ENCODE assay signal across 25 cellular contexts in the genomic region with DNA sequence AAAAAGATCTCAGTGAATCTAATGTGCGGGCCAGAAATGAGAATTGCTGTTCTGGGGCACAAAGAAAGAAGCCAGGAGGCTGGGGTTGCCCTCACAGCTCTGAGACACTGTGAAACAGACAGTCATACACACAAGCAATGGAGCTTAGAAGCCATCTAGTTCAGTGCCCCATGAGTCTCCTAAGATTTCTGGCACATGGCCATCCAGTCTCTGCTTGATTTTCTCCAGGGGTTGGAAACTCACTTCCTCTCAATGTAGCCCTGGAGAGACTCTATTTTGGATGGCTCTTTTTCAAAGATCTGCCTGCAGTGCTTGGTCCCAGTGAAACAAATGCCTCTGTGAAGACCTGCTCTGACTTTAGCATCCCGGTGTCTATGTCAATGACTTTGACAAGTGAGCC. TPM values are rescaled to one million over a fixed set of nuclear protein-coding genes. Genes with fewer than 3 reads are reported as not detected.
A peak's percentile ranks its signal among the peaks of the same experiment; 100 is the strongest.
DNase-seq lines count a peak whose midpoint lies in the region; ATAC-seq, FAIRE-seq and TF ChIP-seq lines count a peak whose summit lies in the region.
"Had no signal": no experiment of that assay in that cellular context is flagged by ENCODE, and none has a peak within 500 bp of the region (broad histone marks: within the 10 kb centered on the region; RNA-seq: fewer than 3 reads in every experiment).

No MANE protein-coding gene starts in this region.

- H3K27me3 ChIP-seq in left ventricle myocardium inferior (ENCODE audit: low read depth) (no peaks in the 10 kb centered on the region), endothelial cell of umbilical vein (ENCODE audit: control insufficient read depth in 2 of 2, insufficient read depth in 2 of 2, low read length in 2 of 2) (peaks cover 0 to 1% of the 10 kb centered on the region in 2 experiments)
- H3K27me3 ChIP-seq: Peyer's patch had no signal

- intact Hi-C loops in Right ventricle myocardium inferior (cut with DNase I): no loop called here
- intact Hi-C loops in left ventricle myocardium inferior (cut with micrococcal nuclease): no loop called here
- intact Hi-C loops in endothelial cell of umbilical vein (cut with micrococcal nuclease): no loop called here

- TF ChIP-seq CTCF in left ventricle myocardium inferior (IDR thresholded peaks at IDR 0.05; ENCODE audit: borderline replicate concordance) (no peak), endothelial cell of umbilical vein (IDR thresholded peaks at IDR 0.05; ENCODE audit: extremely low read depth in 1 of 2, insufficient read depth in 1 of 2, low read depth in 1 of 2, low read length in 2 of 2) (no peak)

- H3K79me2 ChIP-seq in endothelial cell of umbilical vein (ENCODE audit: control insufficient read depth, insufficient read depth, low read length): no peaks in the 10 kb centered on the region

- H3K4me1 ChIP-seq in left ventricle myocardium inferior: peaks cover 52% of the 10 kb centered on the region
- peaks cover 9% of the 10 kb centered on the region for H3K4me1 ChIP-seq in endothelial cell of umbilical vein (ENCODE audit: control insufficient read depth, extremely low read depth, insufficient read depth, low read length)
- H3K4me1 ChIP-seq: Peyer's patch had no signal

- POLR2A ChIA-PET in endothelial cell of umbilical vein (lab: Charles Lee): no interaction called here

- FAIRE-seq in endothelial cell of umbilical vein (lab: Jason Lieb, UNC): peak; percentile 60
- FAIRE-seq: GM19239, HepG2 had no signal

- no TSS peak for BruUV-seq in endothelial cell of umbilical vein (replicated peaks; lab: Mats Ljungman, UMichigan)

- H2AFZ ChIP-seq in endothelial cell of umbilical vein (ENCODE audit: low read depth, low read length): no peak overlapping the region

- no peak overlapping the region for H3K4me3 ChIP-seq in left ventricle myocardium inferior
- H3K4me3 ChIP-seq in endothelial cell of umbilical vein (replicated peaks in 1 of 3; ENCODE audit: insufficient read depth in 1 of 3, low read depth in 1 of 3, low read length in 3 of 3): no peak overlapping the region
- H3K4me3 ChIP-seq: Peyer's patch had no signal

- no peak for TF ChIP-seq POLR2A in endothelial cell of umbilical vein (IDR thresholded peaks at IDR 0.05; ENCODE audit: low read depth, low read length)

- ATAC-seq in Right ventricle myocardium inferior (peak; percentile 42), GM18868 (IDR thresholded peaks at IDR 0.05; ENCODE audit: unreplicated experiment) (no peak), GM21529 (IDR thresholded peaks at IDR 0.05; ENCODE audit: unreplicated experiment) (no peak)
- ATAC-seq: HepG2 had no signal

- DNase-seq in Right ventricle myocardium inferior (ENCODE audit: missing footprints) (no peak), left ventricle myocardium inferior (no peak), NCI-H69 (lab: John Stamatoyannopoulos, UW) (peak; percentile 49), endothelial cell of umbilical vein (ENCODE audit: low read depth, low spot score) (peak; percentile 29), stromal cell of bone marrow (ENCODE audit: low read depth) (peak; percentile 32)
- no peak for DNase-seq in central memory CD4-positive, alpha-beta T cell
- DNase-seq: AML-193, EL, GF-D8, H9, HFFc6, KBM-7, NCI-H1105, NCI-H146, NCI-H2029, NCI-H226, NCI-H510A treated with DMSO at 0.1 percent for 48 hours, NCI-H774, Peyer's patch had no signal

- no peaks in the 10 kb centered on the region for H3K9me1 ChIP-seq in endothelial cell of umbilical vein (replicated peaks; ENCODE audit: control insufficient read depth, extremely low read depth, insufficient read depth, low read length)

- H3K27ac ChIP-seq in left ventricle myocardium inferior (replicated peaks) (no peak overlapping the region), endothelial cell of umbilical vein (ENCODE audit: insufficient read depth, low read depth, low read length) (no peak overlapping the region)
- H3K27ac ChIP-seq: 22Rv1, Peyer's patch had no signal

- H3K4me2 ChIP-seq in endothelial cell of umbilical vein (ENCODE audit: insufficient read depth, low read length): no peak overlapping the region

- dilution Hi-C loops in endothelial cell of umbilical vein (cut with MboI; ENCODE audit: extremely low pct_ligation_motif_present, low sequenced_read_pairs): no loop called here

- H3K36me3 ChIP-seq in left ventricle myocardium inferior (no peaks in the 10 kb centered on the region), endothelial cell of umbilical vein (ENCODE audit: control insufficient read depth in 2 of 2, extremely low read depth in 1 of 2, insufficient read depth in 2 of 2, low read length in 2 of 2) (no peaks in the 10 kb centered on the region)
- H3K36me3 ChIP-seq: Peyer's patch had no signal

- H4K20me1 ChIP-seq in endothelial cell of umbilical vein (replicated peaks; ENCODE audit: control insufficient read depth, extremely low read depth, insufficient read depth, low read length): no peaks in the 10 kb centered on the region

- H3K9ac ChIP-seq in endothelial cell of umbilical vein (replicated peaks; ENCODE audit: extremely low read depth, insufficient read depth, low read length): no peak overlapping the region

- H3K9me3 ChIP-seq in left ventricle myocardium inferior (replicated peaks) (no peaks in the 10 kb centered on the region), endothelial cell of umbilical vein (replicated peaks; ENCODE audit: control insufficient read depth, insufficient read depth, low read length) (no peaks in the 10 kb centered on the region)
- H3K9me3 ChIP-seq: Peyer's patch had no signal

- CTCF ChIA-PET in endothelial cell of umbilical vein (lab: Charles Lee): interaction anchor here (1.0 kb wide), 1 partner anchor 11 kb away, joined by 3 read pairs; no protein-coding TSS in a partner anchor

TF ChIP-seq in endothelial cell of umbilical vein, 7 proteins besides CTCF, POLR2A, EP300 and RAD21:
- no peak for TF ChIP-seq GATA2 (IDR thresholded peaks at IDR 0.05; ENCODE audit: insufficient read depth, insufficient read length, low read depth, low read length)
- TF ChIP-seq JUN (IDR thresholded peaks at IDR 0.05; ENCODE audit: borderline replicate concordance, insufficient read depth, insufficient read length, low read depth): no peak
- no peak for TF ChIP-seq EZH2 (IDR thresholded peaks at IDR 0.05; ENCODE audit: borderline replicate concordance, low read depth, low read length, severe bottlenecking)
- TF ChIP-seq POLR2AphosphoS5 (IDR thresholded peaks at IDR 0.05; ENCODE audit: insufficient read depth, low read depth, low read length): no peak
- no peak for TF ChIP-seq MYC (IDR thresholded peaks at IDR 0.05; ENCODE audit: low read depth, low read length)
- no peak for TF ChIP-seq FOS (IDR thresholded peaks at IDR 0.05; ENCODE audit: borderline replicate concordance, insufficient read depth, low read length)

RNA-seq across cellular contexts. Expression of gene KCNN3, which starts 38.6 kb away (rescaled TPM):
- total RNA-seq in Right ventricle myocardium inferior: 3.4 TPM
- 4.8 TPM for total RNA-seq in left ventricle myocardium inferior
- 0.85 and 1.1 TPM in 2 replicates for total RNA-seq in endothelial cell of umbilical vein
- polyA plus RNA-seq in endothelial cell of umbilical vein: 0.41 and 0.91 TPM in 2 replicates
- 0.36 and 0.42 TPM in 2 replicates for polyA plus RNA-seq in endothelial cell of umbilical vein (2011; cell fraction: cytosol; rRNA removed)
- 0.91 and 1.1 TPM in 2 replicates for polyA plus RNA-seq in endothelial cell of umbilical vein (2011; cell fraction: nucleus; rRNA removed)
- 1.2 and 3.5 TPM in 2 replicates for polyA plus RNA-seq in endothelial cell of umbilical vein (2012)
- polyA minus RNA-seq in endothelial cell of umbilical vein: 1.1 and 2.2 TPM in 2 replicates
- polyA minus RNA-seq in endothelial cell of umbilical vein (2011; cell fraction: cytosol; rRNA and poly(A)+ RNA removed): not detected
- 0.63 and 0.82 TPM in 2 replicates for polyA minus RNA-seq in endothelial cell of umbilical vein (2011; cell fraction: nucleus; rRNA and poly(A)+ RNA removed)
- total RNA-seq: HepG2, HFFc6 had no signal
- polyA plus RNA-seq: CD14-positive monocyte, HepG2 had no signal

Comparison
In these comparisons a context has a peak if more than half of its experiments do, and no peak if none do; other contexts are left out.
1. DNase-seq: peak in NCI-H69 (single experiment), endothelial cell of umbilical vein (single experiment) and stromal cell of bone marrow (single experiment); none in Right ventricle myocardium inferior (single experiment), left ventricle myocardium inferior (single experiment) and central memory CD4-positive, alpha-beta T cell (single experiment).